In genomic region chr5:140549237-140550144, GRCh38 we compare ENCODE assay signal across 8 cellular contexts. TPM values are rescaled to one million over a fixed set of nuclear protein-coding genes. Genes with fewer than 3 reads are reported as not detected.
DNase-seq lines count a peak whose midpoint lies in the region; ATAC-seq and TF ChIP-seq lines count a peak whose summit lies in the region.

No MANE protein-coding gene starts in this region.

- peak overlapping the region; percentile 86 to 98 (median 92) for H3K4me2 ChIP-seq in BLaER1 treated with 17β-estradiol and CSF1 and Interleukin-3, amounts not matched to agents 10 nM and 100 nM

- peak overlapping the region; percentile 80 to 92 (median 88); a peak in 20 of 22 replicates for H3K27ac ChIP-seq in BLaER1 treated with 17β-estradiol and CSF1 and Interleukin-3, amounts not matched to agents 10 nM and 100 nM
- peak overlapping the region; percentile 95 to 97 for H3K27ac ChIP-seq in ascending aorta
- peak overlapping the region; percentile 94 to 99 for H3K27ac ChIP-seq in thoracic aorta

- H3K36me3 ChIP-seq in BLaER1 treated with 17β-estradiol and CSF1 and Interleukin-3, amounts not matched to agents 10 nM and 100 nM = peaks cover 53 to 77% (median 65%) of the 10 kb centered on the region in 11 experiments
- H3K36me3 ChIP-seq in ascending aorta (peaks cover 22 to 24% of the 10 kb centered on the region in 2 donors), thoracic aorta (peaks cover 26% of the 10 kb centered on the region)

- intact Hi-C loops in ascending aorta (cut with DNase I) = loop anchor here (5.0 kb wide), 1 partner anchor 153 kb away; the partner anchor contains the start of gene ZMAT2

- H3K9me3 ChIP-seq in BLaER1 treated with 17β-estradiol and CSF1 and Interleukin-3, amounts not matched to agents 10 nM and 100 nM (replicated peaks in 1 of 11) = no peaks in the 10 kb centered on the region
- no peaks in the 10 kb centered on the region for H3K9me3 ChIP-seq in ascending aorta
- no peaks in the 10 kb centered on the region for H3K9me3 ChIP-seq in thoracic aorta

- no peaks in the 10 kb centered on the region for H3K27me3 ChIP-seq in BLaER1 treated with 17β-estradiol and CSF1 and Interleukin-3, amounts not matched to agents 10 nM and 100 nM
- H3K27me3 ChIP-seq in ascending aorta = no peaks in the 10 kb centered on the region
- no peaks in the 10 kb centered on the region for H3K27me3 ChIP-seq in thoracic aorta (replicated peaks; ENCODE audit: insufficient read depth)

- peak; percentile 37 for DNase-seq in LNCaP clone FGC (ENCODE audit: low read depth)
- DNase-seq in ascending aorta (ENCODE audit: low spot score in 2 of 2) = peak in 1 of 2 donors; percentile 77
- peak; percentile 23 for DNase-seq in left kidney (ENCODE audit: low read depth, low spot score)
- no peak for DNase-seq in thoracic aorta (ENCODE audit: low spot score)
- no peak for DNase-seq in omental fat pad (ENCODE audit: low spot score)

- no peak for ATAC-seq in thoracic aorta (ENCODE audit: insufficient number of reproducible peaks, low FRiP score, low read depth)
- no peak for ATAC-seq in HG02678 (IDR thresholded peaks at IDR 0.05; ENCODE audit: unreplicated experiment)
- ATAC-seq in omental fat pad (ENCODE audit: low FRiP score) = no peak
- ATAC-seq in HG03520 (IDR thresholded peaks at IDR 0.05; ENCODE audit: unreplicated experiment) = no peak

- H3K4me1 ChIP-seq in BLaER1 treated with 17β-estradiol and CSF1 and Interleukin-3, amounts not matched to agents 10 nM and 100 nM = peaks cover 42 to 90% (median 74%) of the 10 kb centered on the region in 10 experiments
- peaks cover 19 to 22% of the 10 kb centered on the region in 2 donors for H3K4me1 ChIP-seq in ascending aorta
- H3K4me1 ChIP-seq in thoracic aorta (ENCODE audit: control insufficient read depth in 1 of 2, low read depth in 2 of 2) = peaks cover 23 to 34% of the 10 kb centered on the region in 2 donors

- peak overlapping the region in 3 of 10 experiments; percentile 41 to 52 (median 45); a peak in 8 of 20 replicates for H3K4me3 ChIP-seq in BLaER1 treated with 17β-estradiol and CSF1 and Interleukin-3, amounts not matched to agents 10 nM and 100 nM
- H3K4me3 ChIP-seq in LNCaP clone FGC (ENCODE audit: low read depth, low read length) (no peak overlapping the region), ascending aorta (no peak overlapping the region), thoracic aorta (no peak overlapping the region)

- H4K20me1 ChIP-seq in BLaER1 treated with 17β-estradiol and CSF1 and Interleukin-3, amounts not matched to agents 10 nM and 100 nM = peaks cover 0 to 69% (median 2%) of the 10 kb centered on the region in 11 experiments; a peak in 10 of 22 replicates

- peak overlapping the region in 9 of 11 experiments; percentile 8 to 90 (median 78); a peak in 15 of 22 replicates for H3K9ac ChIP-seq in BLaER1 treated with 17β-estradiol and CSF1 and Interleukin-3, amounts not matched to agents 10 nM and 100 nM

- TF ChIP-seq CTCF in LNCaP clone FGC (IDR thresholded peaks at IDR 0.05; ENCODE audit: control insufficient read depth, extremely low read depth, insufficient read depth) (no peak), ascending aorta (IDR thresholded peaks at IDR 0.05) (no peak), thoracic aorta (IDR thresholded peaks at IDR 0.05) (no peak), omental fat pad (IDR thresholded peaks at IDR 0.05) (no peak)

RNA-seq across cellular contexts. Expression of gene EIF4EBP3, which starts 2.0 kb away (rescaled TPM):
- total RNA-seq in ascending aorta (4.0 TPM), thoracic aorta (1 to 10 TPM in 1 of 2 donors, not detected in 1; 6.0 TPM), omental fat pad (10 to 100 TPM; 22.9 to 35.7 (median 31.5) TPM)

RNA-seq across cellular contexts. Expression of gene SRA1, which starts 7.8 kb away (rescaled TPM):
- total RNA-seq in ascending aorta (47.3 TPM), thoracic aorta (10 to 100 TPM; 29.6 to 34.3 TPM), omental fat pad (10 to 100 TPM; 18.1 to 44.2 (median 24.3) TPM)

RNA-seq across cellular contexts. Expression of gene APBB3, which starts 14.9 kb away (rescaled TPM):
- total RNA-seq in ascending aorta (47.3 TPM), thoracic aorta (10 to 100 TPM; 31.3 to 34.9 TPM), omental fat pad (10 to 100 TPM; 13.5 to 55.9 (median 33.2) TPM)

RNA-seq across cellular contexts. Expression of gene SLC35A4, which starts 15.1 kb away (rescaled TPM):
- 46.2 TPM for total RNA-seq in ascending aorta
- total RNA-seq in thoracic aorta = 10 to 100 TPM; 21.7 to 40.2 TPM
- total RNA-seq in omental fat pad = 10 to 100 TPM; 25.1 to 55.1 (median 38.1) TPM

Comparison
In these comparisons a context has a peak if more than half of its experiments do, and no peak if none do; other contexts are left out.
1. DNase-seq: peak in LNCaP clone FGC (single experiment) and left kidney (single experiment); none in thoracic aorta (single experiment) and omental fat pad (single experiment).
2. Peak in every context shown above with its lines, with median percentiles within 50 percentile points of each other: H3K27ac ChIP-seq.